1 cellular context compared by ENCODE assay signal in the genomic region with DNA sequence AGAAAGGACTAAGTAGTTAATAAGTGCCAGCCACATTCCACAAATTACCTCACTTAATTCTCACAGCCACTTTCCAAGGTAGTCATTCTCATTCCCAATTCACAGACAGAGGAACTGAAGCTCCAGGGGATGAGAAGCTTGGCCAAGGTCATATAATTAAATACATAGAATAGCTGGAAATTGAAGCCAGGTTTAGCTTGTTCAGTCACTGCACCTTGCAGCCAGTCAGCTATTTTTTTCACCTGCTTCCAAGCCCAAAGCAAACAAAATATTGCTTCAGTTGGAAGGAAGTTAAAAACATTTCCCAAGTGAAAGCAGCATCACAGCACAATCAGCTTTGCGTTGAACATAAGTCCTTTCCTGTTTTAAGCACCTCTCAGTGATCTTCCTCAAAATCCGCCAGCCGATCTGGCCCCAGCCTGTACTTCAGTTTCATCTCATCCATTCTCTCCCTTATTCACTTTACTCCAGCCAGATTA.
TF ChIP-seq lines count a peak whose summit lies in the region.

No MANE protein-coding gene starts in this region.

TF ChIP-seq in liver, 16 proteins besides CTCF, POLR2A, EP300 and RAD21 (continued from another document):
- TF ChIP-seq, protein P1, sequence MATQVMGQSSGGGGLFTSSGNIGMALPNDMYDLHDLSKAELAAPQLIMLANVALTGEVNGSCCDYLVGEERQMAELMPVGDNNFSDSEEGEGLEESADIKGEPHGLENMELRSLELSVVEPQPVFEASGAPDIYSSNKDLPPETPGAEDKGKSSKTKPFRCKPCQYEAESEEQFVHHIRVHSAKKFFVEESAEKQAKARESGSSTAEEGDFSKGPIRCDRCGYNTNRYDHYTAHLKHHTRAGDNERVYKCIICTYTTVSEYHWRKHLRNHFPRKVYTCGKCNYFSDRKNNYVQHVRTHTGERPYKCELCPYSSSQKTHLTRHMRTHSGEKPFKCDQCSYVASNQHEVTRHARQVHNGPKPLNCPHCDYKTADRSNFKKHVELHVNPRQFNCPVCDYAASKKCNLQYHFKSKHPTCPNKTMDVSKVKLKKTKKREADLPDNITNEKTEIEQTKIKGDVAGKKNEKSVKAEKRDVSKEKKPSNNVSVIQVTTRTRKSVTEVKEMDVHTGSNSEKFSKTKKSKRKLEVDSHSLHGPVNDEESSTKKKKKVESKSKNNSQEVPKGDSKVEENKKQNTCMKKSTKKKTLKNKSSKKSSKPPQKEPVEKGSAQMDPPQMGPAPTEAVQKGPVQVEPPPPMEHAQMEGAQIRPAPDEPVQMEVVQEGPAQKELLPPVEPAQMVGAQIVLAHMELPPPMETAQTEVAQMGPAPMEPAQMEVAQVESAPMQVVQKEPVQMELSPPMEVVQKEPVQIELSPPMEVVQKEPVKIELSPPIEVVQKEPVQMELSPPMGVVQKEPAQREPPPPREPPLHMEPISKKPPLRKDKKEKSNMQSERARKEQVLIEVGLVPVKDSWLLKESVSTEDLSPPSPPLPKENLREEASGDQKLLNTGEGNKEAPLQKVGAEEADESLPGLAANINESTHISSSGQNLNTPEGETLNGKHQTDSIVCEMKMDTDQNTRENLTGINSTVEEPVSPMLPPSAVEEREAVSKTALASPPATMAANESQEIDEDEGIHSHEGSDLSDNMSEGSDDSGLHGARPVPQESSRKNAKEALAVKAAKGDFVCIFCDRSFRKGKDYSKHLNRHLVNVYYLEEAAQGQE (IDR thresholded peaks at IDR 0.05), result no peak
- TF ChIP-seq YY1 (IDR thresholded peaks at IDR 0.05) (no peak), NR2F2 (IDR thresholded peaks at IDR 0.05) (no peak), FOXA2 (IDR thresholded peaks at IDR 0.05) (no peak), TAF1 (conservative IDR thresholded peaks at IDR 0.05) (peak; percentile 29), GABPA (IDR thresholded peaks at IDR 0.05 in 1 of 2, conservative IDR thresholded peaks at IDR 0.05 in 1 of 2) (no peak), RXRA (IDR thresholded peaks at IDR 0.05) (peak; percentile 25 to 41), HNF4G (IDR thresholded peaks at IDR 0.05) (no peak), JUND (IDR thresholded peaks at IDR 0.05) (no peak), EGR1 (IDR thresholded peaks at IDR 0.05; ENCODE audit: low read depth in 2 of 2) (peak in 1 of 2 donors; percentile 19), SP1 (IDR thresholded peaks at IDR 0.05) (no peak)
- TF ChIP-seq, protein P2, sequence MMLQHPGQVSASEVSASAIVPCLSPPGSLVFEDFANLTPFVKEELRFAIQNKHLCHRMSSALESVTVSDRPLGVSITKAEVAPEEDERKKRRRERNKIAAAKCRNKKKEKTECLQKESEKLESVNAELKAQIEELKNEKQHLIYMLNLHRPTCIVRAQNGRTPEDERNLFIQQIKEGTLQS (IDR thresholded peaks at IDR 0.05), result no peak
- TF ChIP-seq, protein P3, sequence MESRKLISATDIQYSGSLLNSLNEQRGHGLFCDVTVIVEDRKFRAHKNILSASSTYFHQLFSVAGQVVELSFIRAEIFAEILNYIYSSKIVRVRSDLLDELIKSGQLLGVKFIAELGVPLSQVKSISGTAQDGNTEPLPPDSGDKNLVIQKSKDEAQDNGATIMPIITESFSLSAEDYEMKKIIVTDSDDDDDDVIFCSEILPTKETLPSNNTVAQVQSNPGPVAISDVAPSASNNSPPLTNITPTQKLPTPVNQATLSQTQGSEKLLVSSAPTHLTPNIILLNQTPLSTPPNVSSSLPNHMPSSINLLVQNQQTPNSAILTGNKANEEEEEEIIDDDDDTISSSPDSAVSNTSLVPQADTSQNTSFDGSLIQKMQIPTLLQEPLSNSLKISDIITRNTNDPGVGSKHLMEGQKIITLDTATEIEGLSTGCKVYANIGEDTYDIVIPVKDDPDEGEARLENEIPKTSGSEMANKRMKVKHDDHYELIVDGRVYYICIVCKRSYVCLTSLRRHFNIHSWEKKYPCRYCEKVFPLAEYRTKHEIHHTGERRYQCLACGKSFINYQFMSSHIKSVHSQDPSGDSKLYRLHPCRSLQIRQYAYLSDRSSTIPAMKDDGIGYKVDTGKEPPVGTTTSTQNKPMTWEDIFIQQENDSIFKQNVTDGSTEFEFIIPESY (IDR thresholded peaks at IDR 0.05), result no peak
